10 cellular contexts compared by ENCODE assay signal in genomic region chr10:77898323-77899079, GRCh38. TPM values are rescaled to one million over a fixed set of nuclear protein-coding genes. Genes with fewer than 3 reads are reported as not detected.
DNase-seq lines count a peak whose midpoint lies in the region; ATAC-seq and TF ChIP-seq lines count a peak whose summit lies in the region.
"Had no signal": no experiment of that assay in that cellular context is flagged by ENCODE, and none has a peak within 500 bp of the region (broad histone marks: within the 10 kb centered on the region; RNA-seq: fewer than 3 reads in every experiment).

No MANE protein-coding gene starts in this region.

- H3K79me2 ChIP-seq in DND-41 (ENCODE audit: insufficient read depth, low read length) (peaks cover 22% of the 10 kb centered on the region), parathyroid adenoma (peaks cover 76% of the 10 kb centered on the region)

- H3K36me3 ChIP-seq in DND-41 (ENCODE audit: insufficient read depth, low read length) (no peaks in the 10 kb centered on the region; the same call in 1 of the 2 replicates), parathyroid adenoma (ENCODE audit: control insufficient read depth, insufficient read depth, low read length) (no peaks in the 10 kb centered on the region)
- H3K36me3 ChIP-seq: tibial nerve had no signal

- no peak for TF ChIP-seq CTCF in DND-41 (IDR thresholded peaks at IDR 0.05; ENCODE audit: borderline replicate concordance, extremely low read depth, low read length, poor library complexity, severe bottlenecking)
- TF ChIP-seq CTCF in parathyroid adenoma (IDR thresholded peaks at IDR 0.05) = no peak

- no peaks in the 10 kb centered on the region for H3K27me3 ChIP-seq in DND-41 (ENCODE audit: insufficient read depth, low read length, poor library complexity)
- no peaks in the 10 kb centered on the region for H3K27me3 ChIP-seq in parathyroid adenoma (ENCODE audit: control insufficient read depth, insufficient read depth, low read length)
- H3K27me3 ChIP-seq: tibial nerve had no signal

- peak overlapping the region; percentile 55; the same call in 1 of the 2 replicates for H3K27ac ChIP-seq in DND-41 (ENCODE audit: low read length)
- H3K27ac ChIP-seq in parathyroid adenoma = peak overlapping the region; percentile 82
- H3K27ac ChIP-seq: HL-60, tibial nerve had no signal

- H3K4me2 ChIP-seq in DND-41 (ENCODE audit: insufficient read depth, low read length) (no peak overlapping the region), parathyroid adenoma (ENCODE audit: low read length) (peak overlapping the region; percentile 37)

- H3K4me3 ChIP-seq in DND-41 (ENCODE audit: low read depth in 1 of 2, low read length in 2 of 2) (no peak overlapping the region), parathyroid adenoma (ENCODE audit: low read depth, low read length) (no peak overlapping the region)
- H3K4me3 ChIP-seq: tibial nerve had no signal

- H3K9me3 ChIP-seq in DND-41 (ENCODE audit: insufficient read depth, low read length, severe bottlenecking) (no peaks in the 10 kb centered on the region), parathyroid adenoma (ENCODE audit: control insufficient read depth, low read length) (no peaks in the 10 kb centered on the region)
- H3K9me3 ChIP-seq: tibial nerve had no signal

- peaks cover 41% of the 10 kb centered on the region for H4K20me1 ChIP-seq in DND-41 (ENCODE audit: insufficient read depth, low read length)

- H3K4me1 ChIP-seq in DND-41 (ENCODE audit: insufficient read depth, low read length) (peaks cover 26% of the 10 kb centered on the region), parathyroid adenoma (peaks cover 63% of the 10 kb centered on the region)

- peak; percentile 58 for DNase-seq in DND-41
- peak; percentile 73 for DNase-seq in NCI-H2171 (lab: John Stamatoyannopoulos, UW)
- DNase-seq in dermis blood vessel endothelial cell = peak; percentile 26
- DNase-seq in NCI-H2227 treated with DMSO at 0.1 percent for 48 hours (lab: John Stamatoyannopoulos, UW) = no peak
- no peak for DNase-seq in amniotic stem cell (lab: John Stamatoyannopoulos, UW)

- H2AFZ ChIP-seq in DND-41 (ENCODE audit: low read depth, low read length) (no peak overlapping the region), parathyroid adenoma (no peak overlapping the region)

- ATAC-seq in DND-41 (ENCODE audit: insufficient read depth, low read depth) (peak; percentile 78), HG03175 (IDR thresholded peaks at IDR 0.05; ENCODE audit: unreplicated experiment) (no peak), HG02885 (IDR thresholded peaks at IDR 0.05; ENCODE audit: poor library complexity, unreplicated experiment) (no peak)

- H3K9ac ChIP-seq in DND-41 (ENCODE audit: low read depth, low read length) (no peak overlapping the region), parathyroid adenoma (no peak overlapping the region)

RNA-seq across cellular contexts. Expression of gene DLG5, which starts 28.1 kb away (rescaled TPM):
- total RNA-seq in dermis blood vessel endothelial cell = 7.8 and 11.1 TPM in 2 replicates

Comparison
In these comparisons a context has a peak if more than half of its experiments do, and no peak if none do; other contexts are left out.
1. DNase-seq: peak in DND-41 (single experiment), NCI-H2171 (single experiment) and dermis blood vessel endothelial cell (single experiment); none in NCI-H2227 treated with DMSO at 0.1 percent for 48 hours (single experiment) and amniotic stem cell (single experiment).